11 cellular contexts compared by ENCODE assay signal in genomic region chr12:121388421-121388981, GRCh38. TPM values are rescaled to one million over a fixed set of nuclear protein-coding genes. Genes with fewer than 3 reads are reported as not detected.
DNase-seq lines count a peak whose midpoint lies in the region; ATAC-seq and TF ChIP-seq lines count a peak whose summit lies in the region.
"Had no signal": no experiment of that assay in that cellular context is flagged by ENCODE, and none has a peak within 500 bp of the region (broad histone marks: within the 10 kb centered on the region; RNA-seq: fewer than 3 reads in every experiment).

No MANE protein-coding gene starts in this region.

- TF ChIP-seq CTCF in RWPE1 (conservative IDR thresholded peaks at IDR 0.05; ENCODE audit: low read depth) (no peak), fibroblast of pulmonary artery (IDR thresholded peaks at IDR 0.05; ENCODE audit: low read length, missing control alignments) (no peak)

- H3K4me3 ChIP-seq in fibroblast of pulmonary artery (replicated peaks; ENCODE audit: low read depth, low read length): no peak overlapping the region

- CTCF ChIA-PET in RWPE1 (lab: Yijun Ruan, JAX): no interaction called here

- no peak for ATAC-seq in HG02885 (IDR thresholded peaks at IDR 0.05; ENCODE audit: poor library complexity, unreplicated experiment)

- DNase-seq in A172 (ENCODE audit: low spot score) (peak; percentile 59), GM04503 (ENCODE audit: low read depth) (peak; percentile 69), RWPE1 (ENCODE audit: low spot score) (peak; percentile 61), fibroblast of pulmonary artery (ENCODE audit: low read depth) (peak; percentile 73), NCI-H526 treated with DMSO at 0.1 percent for 48 hours (lab: John Stamatoyannopoulos, UW) (no peak), DMS153 treated with DMSO at 0.1 percent for 48 hours (lab: John Stamatoyannopoulos, UW; ENCODE audit: unreplicated experiment) (no peak), NCI-H748 treated with DMSO at 0.1 percent for 48 hours (lab: John Stamatoyannopoulos, UW) (no peak)
- DNase-seq: CD4-positive, alpha-beta memory T cell; NCI-H187; SHP77 had no signal

- H3K27ac ChIP-seq in RWPE1: no peak overlapping the region

- POLR2A ChIA-PET in RWPE1 (lab: Yijun Ruan, JAX; ENCODE audit: low non-redundant PET): interaction anchor here (0.5 to 2.5 kb wide), 2 partner anchors 11 to 241 kb away, joined by 3 to 6 read pairs; partner anchors contain the start of gene RNF34

RNA-seq across cellular contexts. Expression of gene RNF34, which starts 11.4 kb away (rescaled TPM):
- 62.3 and 76.7 TPM in 2 replicates for total RNA-seq in A172 (2014; rRNA removed; shearing (Covaris generic))

RNA-seq across cellular contexts. Expression of gene ANAPC5, which starts 36.3 kb away (rescaled TPM):
- 124 and 132 TPM in 2 replicates for total RNA-seq in A172 (2014; rRNA removed; shearing (Covaris generic))

Comparison
In these comparisons a context has a peak if more than half of its experiments do, and no peak if none do; other contexts are left out.
1. DNase-seq: peak in A172 (single experiment), GM04503 (single experiment), RWPE1 (single experiment) and fibroblast of pulmonary artery (single experiment); none in NCI-H526 treated with DMSO at 0.1 percent for 48 hours (single experiment), DMS153 treated with DMSO at 0.1 percent for 48 hours (single experiment) and NCI-H748 treated with DMSO at 0.1 percent for 48 hours (single experiment).